In genomic region chr7:4698707-4699275, GRCh38 we compare ENCODE assay signal across 22 cellular contexts. TPM values are rescaled to one million over a fixed set of nuclear protein-coding genes. Genes with fewer than 3 reads are reported as not detected.
DNase-seq lines count a peak whose midpoint lies in the region; TF ChIP-seq lines count a peak whose summit lies in the region.
"Had no signal": no experiment of that assay in that cellular context is flagged by ENCODE, and none has a peak within 500 bp of the region (broad histone marks: within the 10 kb centered on the region; RNA-seq: fewer than 3 reads in every experiment).

No MANE protein-coding gene starts in this region.

- TF ChIP-seq CTCF in RWPE1 (conservative IDR thresholded peaks at IDR 0.05; ENCODE audit: low read depth) (no peak), coronary artery (IDR thresholded peaks at IDR 0.05) (no peak), sigmoid colon (IDR thresholded peaks at IDR 0.05) (no peak), tibial artery (IDR thresholded peaks at IDR 0.05) (no peak), A673 (conservative IDR thresholded peaks at IDR 0.05; ENCODE audit: low read depth, low read length) (no peak)

- H3K9me3 ChIP-seq in sigmoid colon: no peaks in the 10 kb centered on the region
- H3K9me3 ChIP-seq in tibial artery: no peaks in the 10 kb centered on the region
- no peaks in the 10 kb centered on the region for H3K9me3 ChIP-seq in A673 (ENCODE audit: low read depth, low read length, poor library complexity, severe bottlenecking)
- H3K9me3 ChIP-seq: Caco-2, SJCRH30 had no signal

- TF ChIP-seq EP300 in sigmoid colon (IDR thresholded peaks at IDR 0.05): no peak

- no peak for DNase-seq in RWPE1 (ENCODE audit: low spot score)
- no peak for DNase-seq in coronary artery (ENCODE audit: low spot score)
- DNase-seq in sigmoid colon: no peak
- no peak for DNase-seq in tibial artery
- DNase-seq in NCI-H1417 treated with DMSO at 0.1 percent for 48 hours (lab: John Stamatoyannopoulos, UW): no peak
- DNase-seq in NCI-H748 (lab: John Stamatoyannopoulos, UW; ENCODE audit: unreplicated experiment): no peak
- no peak for DNase-seq in A673 (ENCODE audit: low spot score)
- DNase-seq: AML-193; C1 segment of cervical spinal cord; Caco-2; CD4-positive, alpha-beta memory T cell; HCEC 1CT; Karpas-422; NCI-H1092; NCI-H1436; NCI-H187; NCI-H2081 treated with DMSO at 0.1 percent for 48 hours; NCI-H2171; NCI-H226; NCI-H510A treated with DMSO at 0.1 percent for 48 hours; NCI-H774; SJCRH30 had no signal

- intact Hi-C loops in sigmoid colon (cut with DNase I) (no loop called here), tibial artery (cut with DNase I; ENCODE audit: low total_unique reads) (no loop called here), A673 (cut with micrococcal nuclease; ENCODE audit: unreplicated experiment) (no loop called here)

- no TSS peak for BruUV-seq in A673 (replicated peaks; lab: Mats Ljungman, UMichigan)

- no peaks in the 10 kb centered on the region for H3K27me3 ChIP-seq in sigmoid colon
- H3K27me3 ChIP-seq in tibial artery: no peaks in the 10 kb centered on the region
- no peaks in the 10 kb centered on the region for H3K27me3 ChIP-seq in A673 (replicated peaks; ENCODE audit: insufficient read depth, low read depth, low read length, poor library complexity)
- H3K27me3 ChIP-seq: SJCRH30 had no signal

- H3K36me3 ChIP-seq in sigmoid colon (no peaks in the 10 kb centered on the region), tibial artery (no peaks in the 10 kb centered on the region), A673 (ENCODE audit: insufficient read depth, low read length, poor library complexity, severe bottlenecking) (no peaks in the 10 kb centered on the region)
- H3K36me3 ChIP-seq: SJCRH30 had no signal

- peaks cover 0 to 84% (median 76%) of the 10 kb centered on the region in 4 donors for H3K4me1 ChIP-seq in sigmoid colon
- peaks cover 0 to 79% (median 49%) of the 10 kb centered on the region in 4 donors for H3K4me1 ChIP-seq in tibial artery
- H3K4me1 ChIP-seq in A673 (ENCODE audit: insufficient read depth, low read length, poor library complexity, severe bottlenecking): peaks cover 26% of the 10 kb centered on the region
- H3K4me1 ChIP-seq: Caco-2, SJCRH30 had no signal

- POLR2A ChIA-PET in RWPE1 (lab: Yijun Ruan, JAX; ENCODE audit: low non-redundant PET) (no interaction called here), A673 (lab: Charles Lee; ENCODE audit: low non-redundant PET) (no interaction called here)

- WGBS in sigmoid colon, 2 donors: 94 to 95% methylated on average over 10 of the region's 10 CpGs

- CTCF ChIA-PET in RWPE1 (lab: Yijun Ruan, JAX) (no interaction called here), A673 (lab: Charles Lee) (no interaction called here)

- H3K27ac ChIP-seq in RWPE1: peak overlapping the region; percentile 5; the same call in 1 of the 2 replicates
- peak overlapping the region; percentile 3 to 35 for H3K27ac ChIP-seq in coronary artery
- H3K27ac ChIP-seq in sigmoid colon: peak overlapping the region; percentile 29 to 94 (median 54)
- H3K27ac ChIP-seq in tibial artery: peak overlapping the region; percentile 88 to 90
- no peak overlapping the region for H3K27ac ChIP-seq in A673 (ENCODE audit: low read depth, low read length, poor library complexity, severe bottlenecking)
- H3K27ac ChIP-seq: SJCRH30 had no signal

- H3K4me3 ChIP-seq in coronary artery: no peak overlapping the region
- no peak overlapping the region for H3K4me3 ChIP-seq in sigmoid colon
- H3K4me3 ChIP-seq in tibial artery: no peak overlapping the region
- no peak overlapping the region for H3K4me3 ChIP-seq in A673 (ENCODE audit: low read depth, low read length, poor library complexity, severe bottlenecking)
- H3K4me3 ChIP-seq: SJCRH30 had no signal

- TF ChIP-seq POLR2A in sigmoid colon (IDR thresholded peaks at IDR 0.05): no peak

RNA-seq across cellular contexts. Expression of gene FOXK1, which starts 16.7 kb away (rescaled TPM):
- total RNA-seq in sigmoid colon (10 to 100 TPM; 15.8 to 47.1 (median 18.0) TPM), A673 (2021) (43.8 and 46.2 TPM in 2 replicates)
- 10 to 100 TPM in 1 of 3 donors, 1 to 10 TPM in 2; 1.8 to 18.1 (median 3.0) TPM for polyA plus RNA-seq in sigmoid colon
